ENCODE assay signal across 22 cellular contexts in genomic region chr19:40247178-40247577, GRCh38. TPM values are rescaled to one million over a fixed set of nuclear protein-coding genes. Genes with fewer than 3 reads are reported as not detected.
DNase-seq lines count a peak whose midpoint lies in the region; ATAC-seq and TF ChIP-seq lines count a peak whose summit lies in the region.
"Had no signal": no experiment of that assay in that cellular context is flagged by ENCODE, and none has a peak within 500 bp of the region (broad histone marks: within the 10 kb centered on the region; RNA-seq: fewer than 3 reads in every experiment).

No MANE protein-coding gene starts in this region.

- DNase-seq in Right ventricle myocardium superior (peak; percentile 17), right atrium auricular region (ENCODE audit: low spot score) (no peak), nephron progenitor cell (no peak), dedifferentiated amniotic fluid mesenchymal stem cell (ENCODE audit: extremely low spot score) (no peak)
- DNase-seq in activated CD4-positive, alpha-beta T cell treated with anti-CD3 and anti-CD28 coated beads, Interleukin-2, amount 10 ng/mL, durations not matched to agents 7 days and 5 days, result no peak
- DNase-seq: 8988T; Calu3; CD8-positive, alpha-beta T cell; DMS153; KBM-7; MM.1S; NCI-H1048; NCI-H1417 treated with DMSO at 0.1 percent for 48 hours; NCI-H1930; NCI-H69; PC-9; SJCRH30 had no signal

- H3K4me1 ChIP-seq in right atrium auricular region, result peaks cover 0 to 32% of the 10 kb centered on the region in 2 donors
- H3K4me1 ChIP-seq: SJCRH30 had no signal

- no peak for ATAC-seq in Right ventricle myocardium superior (ENCODE audit: poor library complexity)
- ATAC-seq in GM21717 (IDR thresholded peaks at IDR 0.05; ENCODE audit: unreplicated experiment), result no peak
- ATAC-seq in HG03108 (IDR thresholded peaks at IDR 0.05; ENCODE audit: unreplicated experiment), result no peak
- ATAC-seq: CD8-positive, alpha-beta T cell had no signal

- no peaks in the 10 kb centered on the region for H3K9me3 ChIP-seq in right atrium auricular region
- H3K9me3 ChIP-seq: SJCRH30 had no signal

- H3K27me3 ChIP-seq in right atrium auricular region, result no peaks in the 10 kb centered on the region
- H3K27me3 ChIP-seq: SJCRH30 had no signal

- peak overlapping the region; percentile 64 for H3K27ac Mint-ChIP-seq in nephron progenitor cell
- no peak overlapping the region for H3K27ac Mint-ChIP-seq in activated CD4-positive, alpha-beta T cell treated with anti-CD3 and anti-CD28 coated beads, Interleukin-2, amount 10 ng/mL, durations not matched to agents 7 days and 5 days
- H3K27ac Mint-ChIP-seq: CD8-positive, alpha-beta T cell had no signal

- POLR2A ChIA-PET in activated CD4-positive, alpha-beta T cell treated with anti-CD3 and anti-CD28 coated beads, Interleukin-2, amount 10 ng/mL, durations not matched to agents 7 days and 5 days (lab: Charles Lee), result no interaction called here

- CTCF ChIA-PET in activated CD4-positive, alpha-beta T cell treated with anti-CD3 and anti-CD28 coated beads, Interleukin-2, amount 10 ng/mL, durations not matched to agents 7 days and 5 days (lab: Charles Lee), result interaction anchor here (1.1 to 1.6 kb wide), 3 partner anchors 12 to 38 kb away, joined by 3 to 5 read pairs (median 4); partner anchors contain the start of gene AKT2

- peaks cover 4% of the 10 kb centered on the region for H3K36me3 ChIP-seq in right atrium auricular region

- no peak overlapping the region for H3K4me3 ChIP-seq in right atrium auricular region
- H3K4me3 ChIP-seq: PC-9, SJCRH30 had no signal

- intact Hi-C loops in Right ventricle myocardium superior (cut with DNase I), result no loop called here

- no peak overlapping the region for H3K4me3 Mint-ChIP-seq in nephron progenitor cell
- no peak overlapping the region for H3K4me3 Mint-ChIP-seq in activated CD4-positive, alpha-beta T cell treated with anti-CD3 and anti-CD28 coated beads, Interleukin-2, amount 10 ng/mL, durations not matched to agents 7 days and 5 days
- H3K4me3 Mint-ChIP-seq: CD8-positive, alpha-beta T cell had no signal

- no peaks in the 10 kb centered on the region for H3K27me3 Mint-ChIP-seq in nephron progenitor cell (ENCODE audit: low read depth, poor library complexity)
- no peaks in the 10 kb centered on the region for H3K27me3 Mint-ChIP-seq in activated CD4-positive, alpha-beta T cell treated with anti-CD3 and anti-CD28 coated beads, Interleukin-2, amount 10 ng/mL, durations not matched to agents 7 days and 5 days

- H3K36me3 Mint-ChIP-seq in nephron progenitor cell (ENCODE audit: low read depth), result peaks cover 16% of the 10 kb centered on the region
- H3K36me3 Mint-ChIP-seq in activated CD4-positive, alpha-beta T cell treated with anti-CD3 and anti-CD28 coated beads, Interleukin-2, amount 10 ng/mL, durations not matched to agents 7 days and 5 days (ENCODE audit: low read depth), result peaks cover 7% of the 10 kb centered on the region

- TF ChIP-seq CTCF in right atrium auricular region (IDR thresholded peaks at IDR 0.05) (no peak), nephron progenitor cell (IDR thresholded peaks at IDR 0.05) (no peak)

- H3K4me1 Mint-ChIP-seq in nephron progenitor cell, result peaks cover 4% of the 10 kb centered on the region
- peaks cover 3% of the 10 kb centered on the region for H3K4me1 Mint-ChIP-seq in activated CD4-positive, alpha-beta T cell treated with anti-CD3 and anti-CD28 coated beads, Interleukin-2, amount 10 ng/mL, durations not matched to agents 7 days and 5 days

- no peaks in the 10 kb centered on the region for H3K9me3 Mint-ChIP-seq in nephron progenitor cell
- H3K9me3 Mint-ChIP-seq in activated CD4-positive, alpha-beta T cell treated with anti-CD3 and anti-CD28 coated beads, Interleukin-2, amount 10 ng/mL, durations not matched to agents 7 days and 5 days, result no peaks in the 10 kb centered on the region
- H3K9me3 Mint-ChIP-seq: CD8-positive, alpha-beta T cell had no signal

- no peak overlapping the region for H3K27ac ChIP-seq in right atrium auricular region
- peak overlapping the region; percentile 1 for H3K27ac ChIP-seq in angular gyrus (ENCODE audit: low read depth, low read length)
- H3K27ac ChIP-seq: PC-9, SJCRH30 had no signal

RNA-seq across cellular contexts. Expression of gene CCNP, which starts 20.7 kb away (rescaled TPM):
- total RNA-seq in Right ventricle myocardium superior, result not detected
- total RNA-seq in right atrium auricular region, result not detected
- total RNA-seq in activated CD4-positive, alpha-beta T cell treated with anti-CD3 and anti-CD28 coated beads, Interleukin-2, amount 10 ng/mL, durations not matched to agents 7 days and 5 days, result under 1 TPM; 0.27 to 0.35 TPM
- total RNA-seq: HT1080, SJCRH30 had no signal

RNA-seq across cellular contexts. Expression of gene TTC9B, which starts 29.0 kb away (rescaled TPM):
- not detected for total RNA-seq in Right ventricle myocardium superior
- total RNA-seq in right atrium auricular region, result not detected
- not detected for total RNA-seq in activated CD4-positive, alpha-beta T cell treated with anti-CD3 and anti-CD28 coated beads, Interleukin-2, amount 10 ng/mL, durations not matched to agents 7 days and 5 days
- total RNA-seq: Calu3; CD8-positive, alpha-beta T cell; NCI-H460; SJCRH30 had no signal

RNA-seq across cellular contexts. Expression of gene AKT2, which starts 38.0 kb away (rescaled TPM):
- total RNA-seq in Right ventricle myocardium superior (126 TPM), right atrium auricular region (10 to 100 TPM; 63.3 to 76.7 TPM)
- total RNA-seq in activated CD4-positive, alpha-beta T cell treated with anti-CD3 and anti-CD28 coated beads, Interleukin-2, amount 10 ng/mL, durations not matched to agents 7 days and 5 days, result 100 to 1,000 TPM; 131 to 148 TPM

RNA-seq across cellular contexts. Expression of gene MAP3K10, which starts 56.0 kb away (rescaled TPM):
- total RNA-seq in Right ventricle myocardium superior, result 18.1 TPM
- total RNA-seq in right atrium auricular region, result 10 to 100 TPM; 12.3 to 13.6 TPM
- 10 to 100 TPM; 15.7 to 19.7 TPM for total RNA-seq in activated CD4-positive, alpha-beta T cell treated with anti-CD3 and anti-CD28 coated beads, Interleukin-2, amount 10 ng/mL, durations not matched to agents 7 days and 5 days
